In genomic region chr1:51044199-51044598, GRCh38 we compare ENCODE assay signal across 19 cellular contexts. TPM values are rescaled to one million over a fixed set of nuclear protein-coding genes. Genes with fewer than 3 reads are reported as not detected.
"Had no signal": no experiment of that assay in that cellular context is flagged by ENCODE, and none has a peak within 500 bp of the region (broad histone marks: within the 10 kb centered on the region; RNA-seq: fewer than 3 reads in every experiment).

No MANE protein-coding gene starts in this region.

- H3K4me3 ChIP-seq: skin epidermis, testis, upper lobe of right lung had no signal

- H3K27ac ChIP-seq: neutrophil, skin epidermis, testis, upper lobe of right lung had no signal

- FAIRE-seq: astrocyte had no signal

- H3K27me3 ChIP-seq: testis, upper lobe of right lung had no signal

- ATAC-seq: activated T-helper 17 cell treated with anti-CD3 and anti-CD28 coated beads, Interleukin-2, amount 50 U/mL, for 72 hours; esophagus mucosa; left colon; naive thymus-derived CD8-positive, alpha-beta T cell; stimulated activated naive CD8-positive, alpha-beta T cell treated with anti-CD3 and anti-CD28 coated beads, Interleukin-15, amount 100 ng/mL, for 72 hours; upper lobe of right lung; WTC11 had no signal

- H3K9me3 ChIP-seq: neutrophil, testis, upper lobe of right lung had no signal

- H3K36me3 ChIP-seq: neutrophil, upper lobe of right lung had no signal

- DNase-seq: activated CD4-positive, alpha-beta T cell treated with anti-CD3 and anti-CD28 coated beads, Interleukin-2, amount 10 ng/mL, durations not matched to agents 24 days and 14 days; activated naive CD4-positive, alpha-beta T cell treated with anti-CD3 and anti-CD28 coated beads for 36 hours; activated T-cell treated with anti-CD3 and anti-CD28 coated beads for 4 hours; glutamatergic neuron; left colon; naive thymus-derived CD8-positive, alpha-beta T cell; posterior cingulate gyrus; stimulated activated CD4-positive, alpha-beta T cell treated with anti-CD3 and anti-CD28 coated beads, Interleukin-4, amount 100 ng/mL, for 4 hours; stimulated activated naive CD8-positive, alpha-beta T cell treated with anti-CD3 and anti-CD28 coated beads, Interleukin-15, amount 100 ng/mL, for 72 hours; testis; upper lobe of right lung had no signal

- H3K4me1 ChIP-seq: testis, upper lobe of right lung had no signal

RNA-seq across cellular contexts. Expression of gene C1orf185, which starts 57.8 kb away (rescaled TPM):
- total RNA-seq: activated CD4-positive, alpha-beta T cell treated with anti-CD3 and anti-CD28 coated beads, Interleukin-2, amount 10 ng/mL, durations not matched to agents 24 days and 14 days; activated CD8-positive, alpha-beta memory T cell treated with anti-CD3 and anti-CD28 coated beads for 36 hours; activated naive CD4-positive, alpha-beta T cell treated with anti-CD3 and anti-CD28 coated beads for 36 hours; activated T-helper 17 cell treated with anti-CD3 and anti-CD28 coated beads, Interleukin-2, amount 50 U/mL, for 72 hours; astrocyte; esophagus mucosa; left colon; lung microvascular endothelial cell; naive thymus-derived CD8-positive, alpha-beta T cell; upper lobe of right lung; WTC11 had no signal
- polyA plus RNA-seq: naive thymus-derived CD8-positive, alpha-beta T cell had no signal
